In the genomic region with DNA sequence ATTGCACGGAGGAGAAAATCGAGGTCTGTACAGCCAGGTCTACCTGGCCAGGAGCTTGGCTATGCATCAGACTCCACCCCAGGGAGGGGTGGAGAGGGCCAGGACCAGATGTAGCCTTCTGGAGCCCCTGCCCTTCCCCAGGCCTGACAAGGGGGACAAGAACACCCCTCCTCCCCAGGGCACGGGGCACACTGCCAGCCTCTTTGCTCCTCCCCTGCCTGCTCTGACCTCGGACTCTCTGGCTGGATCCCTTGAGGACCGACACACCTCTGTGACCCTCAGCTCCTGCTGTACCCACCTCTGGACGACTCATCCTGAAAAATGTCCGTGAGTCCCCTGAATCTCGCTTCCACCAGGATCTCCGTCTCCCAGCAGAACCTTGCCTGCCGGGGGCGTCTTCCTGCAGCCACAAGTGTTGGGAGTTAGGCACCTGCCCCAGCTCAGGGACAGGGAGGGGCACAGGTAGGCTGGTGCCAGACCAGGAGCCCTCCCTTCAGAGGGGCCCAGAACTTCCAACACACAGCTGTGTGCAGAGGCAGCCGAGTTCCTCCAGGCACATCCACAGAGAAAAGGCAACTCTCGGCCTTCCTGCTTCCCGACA, we compare ENCODE assay signal across 25 cellular contexts. TPM values are rescaled to one million over a fixed set of nuclear protein-coding genes. Genes with fewer than 3 reads are reported as not detected.
"Had no signal": no experiment of that assay in that cellular context is flagged by ENCODE, and none has a peak within 500 bp of the region (broad histone marks: within the 10 kb centered on the region; RNA-seq: fewer than 3 reads in every experiment).

No MANE protein-coding gene starts in this region.

- H3K27ac ChIP-seq: brain microvascular endothelial cell, cardiac muscle cell, KMS-11, PC-9 had no signal

- H3K4me3 Mint-ChIP-seq: activated B cell treated with CpG ODN at 0.5 μM for 24 hours; activated CD4-positive, alpha-beta T cell treated with anti-CD3 and anti-CD28 coated beads, Interleukin-2, amount 10 ng/mL, durations not matched to agents 24 days and 14 days; activated CD8-positive, alpha-beta memory T cell treated with anti-CD3 and anti-CD28 coated beads, Interleukin-2, amount 10 ng/mL, durations not matched to agents 7 days and 5 days; activated T-cell treated with anti-CD3 and anti-CD28 coated beads, Interleukin-2, amount 50 U/mL, for 4 hours; T-helper 17 cell had no signal

- H2AFZ ChIP-seq: PC-9 had no signal

- DNase-seq: activated B cell treated with CpG ODN at 0.5 μM for 24 hours; activated CD4-positive, alpha-beta T cell treated with anti-CD3 and anti-CD28 coated beads for 1 hour; activated CD4-positive, alpha-beta T cell treated with anti-CD3 and anti-CD28 coated beads, Interleukin-2, amount 10 ng/mL, durations not matched to agents 24 days and 14 days; activated CD4-positive, alpha-beta T cell treated with anti-CD3 and anti-CD28 coated beads, Interleukin-2, amount 50 U/mL, for 48 hours; activated CD8-positive, alpha-beta memory T cell treated with anti-CD3 and anti-CD28 coated beads, Interleukin-2, amount 10 ng/mL, durations not matched to agents 7 days and 5 days; activated effector memory CD4-positive, alpha-beta T cell treated with anti-CD3 and anti-CD28 coated beads, Interleukin-2, amount 50 U/mL, for 16 hours; activated naive CD4-positive, alpha-beta T cell treated with Interleukin-2 at 50 U/mL for 16 hours; activated T-cell treated with anti-CD3 and anti-CD28 coated beads, Interleukin-2, amount 50 U/mL, for 4 hours; brain microvascular endothelial cell; NCI-H1092 treated with DMSO at 0.1 percent for 48 hours; NCI-H1436; NCI-H1694 treated with DMSO at 0.1 percent for 48 hours; NCI-H2081; NCI-H446; NCI-H524; PC-9; SHP77 treated with DMSO at 0.1 percent for 48 hours; T-helper 17 cell; T-helper 9 cell had no signal

- H3K4me3 ChIP-seq: cardiac muscle cell, PC-9 had no signal

- H3K9me3 Mint-ChIP-seq: activated B cell treated with CpG ODN at 0.5 μM for 24 hours; activated CD4-positive, alpha-beta T cell treated with anti-CD3 and anti-CD28 coated beads, Interleukin-2, amount 10 ng/mL, durations not matched to agents 24 days and 14 days; activated naive CD4-positive, alpha-beta T cell treated with anti-CD3 and anti-CD28 coated beads, Interleukin-2, amount 50 U/mL, for 72 hours; activated T-cell treated with anti-CD3 and anti-CD28 coated beads, Interleukin-2, amount 50 U/mL, for 4 hours had no signal

- H3K36me3 ChIP-seq: cardiac muscle cell had no signal

- H3K27me3 ChIP-seq: brain microvascular endothelial cell had no signal

- ATAC-seq: activated CD8-positive, alpha-beta memory T cell treated with anti-CD3 and anti-CD28 coated beads, Interleukin-2, amount 10 ng/mL, durations not matched to agents 7 days and 5 days; activated naive CD4-positive, alpha-beta T cell treated with anti-CD3 and anti-CD28 coated beads, Interleukin-2, amount 50 U/mL, for 72 hours; activated T-cell treated with anti-CD3 and anti-CD28 coated beads, Interleukin-2, amount 50 U/mL, for 4 hours; T-helper 17 cell had no signal

- H3K9ac ChIP-seq: KMS-11 had no signal

- H3K4me2 ChIP-seq: KMS-11, PC-9 had no signal

- H3K36me3 Mint-ChIP-seq: activated CD8-positive, alpha-beta memory T cell treated with anti-CD3 and anti-CD28 coated beads, Interleukin-2, amount 10 ng/mL, durations not matched to agents 7 days and 5 days; activated naive CD4-positive, alpha-beta T cell treated with anti-CD3 and anti-CD28 coated beads, Interleukin-2, amount 50 U/mL, for 72 hours had no signal

- H3K4me1 Mint-ChIP-seq: activated B cell treated with CpG ODN at 0.5 μM for 24 hours; activated CD4-positive, alpha-beta T cell treated with anti-CD3 and anti-CD28 coated beads, Interleukin-2, amount 10 ng/mL, durations not matched to agents 24 days and 14 days; activated CD8-positive, alpha-beta memory T cell treated with anti-CD3 and anti-CD28 coated beads, Interleukin-2, amount 10 ng/mL, durations not matched to agents 7 days and 5 days had no signal

- H3K27ac Mint-ChIP-seq: activated B cell treated with CpG ODN at 0.5 μM for 24 hours; activated CD4-positive, alpha-beta T cell treated with anti-CD3 and anti-CD28 coated beads, Interleukin-2, amount 10 ng/mL, durations not matched to agents 24 days and 14 days; activated CD8-positive, alpha-beta memory T cell treated with anti-CD3 and anti-CD28 coated beads, Interleukin-2, amount 10 ng/mL, durations not matched to agents 7 days and 5 days; activated naive CD4-positive, alpha-beta T cell treated with anti-CD3 and anti-CD28 coated beads, Interleukin-2, amount 50 U/mL, for 72 hours; T-helper 17 cell had no signal

RNA-seq across cellular contexts. Expression of a gene that starts 21.8 kb away (rescaled TPM):
- total RNA-seq: activated B cell treated with CpG ODN at 0.5 μM for 24 hours; activated CD8-positive, alpha-beta memory T cell treated with anti-CD3 and anti-CD28 coated beads, Interleukin-2, amount 10 ng/mL, durations not matched to agents 7 days and 5 days; T-helper 17 cell had no signal

RNA-seq across cellular contexts. Expression of a gene that starts 31.7 kb away (rescaled TPM):
- total RNA-seq: activated CD8-positive, alpha-beta memory T cell treated with anti-CD3 and anti-CD28 coated beads, Interleukin-2, amount 10 ng/mL, durations not matched to agents 7 days and 5 days; HepG2; MCF 10A; PC-9; SK-MEL-5 had no signal
